Comparison of ENCODE assay signal across 10 cellular contexts in the genomic region with DNA sequence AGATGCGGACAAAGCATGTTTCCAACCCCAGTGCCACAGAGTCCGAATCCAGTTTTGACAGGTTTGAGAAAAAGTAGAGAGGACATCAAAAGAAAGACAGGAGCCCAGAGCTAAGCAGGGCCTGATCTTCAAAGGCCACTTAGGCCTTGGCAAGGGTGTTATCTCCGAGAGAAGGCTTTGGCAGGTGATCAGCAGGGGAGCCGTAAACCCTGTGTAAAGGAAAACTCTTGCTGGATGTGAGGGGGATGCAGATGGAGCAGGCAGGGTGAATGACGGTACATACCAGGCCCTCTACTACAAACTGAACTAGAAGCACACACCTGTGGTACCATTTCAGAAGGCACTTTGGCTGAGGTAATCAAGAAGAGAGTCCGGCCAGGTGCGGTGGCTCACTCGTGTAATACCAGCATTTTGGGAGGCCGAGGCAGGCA. TPM values are rescaled to one million over a fixed set of nuclear protein-coding genes. Genes with fewer than 3 reads are reported as not detected.
DNase-seq lines count a peak whose midpoint lies in the region; ATAC-seq lines count a peak whose summit lies in the region.
"Had no signal": no experiment of that assay in that cellular context is flagged by ENCODE, and none has a peak within 500 bp of the region (broad histone marks: within the 10 kb centered on the region; RNA-seq: fewer than 3 reads in every experiment).

No MANE protein-coding gene starts in this region.

- WGBS in thymus = 93% methylated on average over 9 of the region's 9 CpGs

- H3K36me3 ChIP-seq in thymus (ENCODE audit: control insufficient read depth, insufficient read depth) = peaks cover 11% of the 10 kb centered on the region

- H3K4me3 Mint-ChIP-seq in activated T-cell treated with anti-CD3 and anti-CD28 coated beads, Interleukin-2, amount 50 U/mL, for 72 hours = peak overlapping the region; percentile 97 to 100
- peak overlapping the region; percentile 94 for H3K4me3 Mint-ChIP-seq in activated T-helper 1 cell treated with anti-CD3 and anti-CD28 coated beads, Interleukin-12 subunit alpha, Interleukin-12 subunit beta, Interleukin-2, Interleukin-4 antibody, amounts not matched to agents 30 ng/mL and 10 ng/mL and 1 ng/mL, durations not matched to agents 14 hours and 24 hours and 36 hours

- peak overlapping the region; percentile 99 for H3K27ac Mint-ChIP-seq in activated T-cell treated with anti-CD3 and anti-CD28 coated beads, Interleukin-2, amount 50 U/mL, for 72 hours
- H3K27ac Mint-ChIP-seq in activated T-helper 1 cell treated with anti-CD3 and anti-CD28 coated beads, Interleukin-12 subunit alpha, Interleukin-12 subunit beta, Interleukin-2, Interleukin-4 antibody, amounts not matched to agents 30 ng/mL and 10 ng/mL and 1 ng/mL, durations not matched to agents 14 hours and 24 hours and 36 hours = peak overlapping the region; percentile 98

- H3K27ac ChIP-seq in layer of hippocampus (ENCODE audit: low read depth, low read length) (peak overlapping the region; percentile 99), thymus (ENCODE audit: low read depth) (peak overlapping the region; percentile 40)

- H3K27me3 ChIP-seq in layer of hippocampus (ENCODE audit: control insufficient read depth, insufficient read depth, low read length) (no peaks in the 10 kb centered on the region), thymus (ENCODE audit: control insufficient read depth, insufficient read depth) (no peaks in the 10 kb centered on the region)

- ATAC-seq in activated T-cell treated with anti-CD3 and anti-CD28 coated beads, Interleukin-2, amount 50 U/mL, for 72 hours (replicated peaks in 1 of 2) = no peak

- no peaks in the 10 kb centered on the region for H3K9me3 ChIP-seq in thymus (ENCODE audit: control insufficient read depth)

- H3K4me3 ChIP-seq in thymus (ENCODE audit: low read length) = peak overlapping the region; percentile 95

- H3K27me3 Mint-ChIP-seq in activated T-cell treated with anti-CD3 and anti-CD28 coated beads, Interleukin-2, amount 50 U/mL, for 72 hours (ENCODE audit: low read depth) = no peaks in the 10 kb centered on the region
- peaks cover 2% of the 10 kb centered on the region for H3K27me3 Mint-ChIP-seq in activated T-helper 1 cell treated with anti-CD3 and anti-CD28 coated beads, Interleukin-12 subunit alpha, Interleukin-12 subunit beta, Interleukin-2, Interleukin-4 antibody, amounts not matched to agents 30 ng/mL and 10 ng/mL and 1 ng/mL, durations not matched to agents 14 hours and 24 hours and 36 hours (ENCODE audit: insufficient read depth)

- no peaks in the 10 kb centered on the region for H3K9me3 Mint-ChIP-seq in activated T-cell treated with anti-CD3 and anti-CD28 coated beads, Interleukin-2, amount 50 U/mL, for 72 hours
- no peaks in the 10 kb centered on the region for H3K9me3 Mint-ChIP-seq in activated T-helper 1 cell treated with anti-CD3 and anti-CD28 coated beads, Interleukin-12 subunit alpha, Interleukin-12 subunit beta, Interleukin-2, Interleukin-4 antibody, amounts not matched to agents 30 ng/mL and 10 ng/mL and 1 ng/mL, durations not matched to agents 14 hours and 24 hours and 36 hours

- H3K4me1 Mint-ChIP-seq in activated T-cell treated with anti-CD3 and anti-CD28 coated beads, Interleukin-2, amount 50 U/mL, for 72 hours (ENCODE audit: low read depth) = peaks cover 41% of the 10 kb centered on the region
- H3K4me1 Mint-ChIP-seq in activated T-helper 1 cell treated with anti-CD3 and anti-CD28 coated beads, Interleukin-12 subunit alpha, Interleukin-12 subunit beta, Interleukin-2, Interleukin-4 antibody, amounts not matched to agents 30 ng/mL and 10 ng/mL and 1 ng/mL, durations not matched to agents 14 hours and 24 hours and 36 hours (ENCODE audit: low read depth) = peaks cover 32% of the 10 kb centered on the region

- intact Hi-C loops in activated T-helper 1 cell treated with anti-CD3 and anti-CD28 coated beads, Interleukin-12 subunit alpha, Interleukin-12 subunit beta, Interleukin-2, Interleukin-4 antibody, amounts not matched to agents 30 ng/mL and 10 ng/mL and 1 ng/mL, durations not matched to agents 14 hours and 24 hours and 36 hours (cut with micrococcal nuclease) = loop anchor here (5.0 to 10.0 kb wide), 3 partner anchors 1393 to 1597 kb away; a partner anchor contains a TSS

- peaks cover 27 to 33% of the 10 kb centered on the region in 2 donors for H3K36me3 Mint-ChIP-seq in activated T-cell treated with anti-CD3 and anti-CD28 coated beads, Interleukin-2, amount 50 U/mL, for 72 hours (ENCODE audit: insufficient read depth in 2 of 2)
- H3K36me3 Mint-ChIP-seq in activated T-helper 1 cell treated with anti-CD3 and anti-CD28 coated beads, Interleukin-12 subunit alpha, Interleukin-12 subunit beta, Interleukin-2, Interleukin-4 antibody, amounts not matched to agents 30 ng/mL and 10 ng/mL and 1 ng/mL, durations not matched to agents 14 hours and 24 hours and 36 hours (ENCODE audit: low read depth) = peaks cover 34% of the 10 kb centered on the region

- DNase-seq in activated T-cell treated with anti-CD3 and anti-CD28 coated beads, Interleukin-2, amount 50 U/mL, for 72 hours = no peak
- DNase-seq in activated T-cell treated with anti-CD3 and anti-CD28 coated beads for 4 hours = no peak
- DNase-seq in activated T-helper 1 cell treated with anti-CD3 and anti-CD28 coated beads, Interleukin-12 subunit alpha, Interleukin-12 subunit beta, Interleukin-2, Interleukin-4 antibody, amounts not matched to agents 30 ng/mL and 10 ng/mL and 1 ng/mL, durations not matched to agents 14 hours and 24 hours and 36 hours (ENCODE audit: low spot score) = no peak
- DNase-seq in glomerular visceral epithelial cell (ENCODE audit: extremely low spot score) = no peak
- no peak for DNase-seq in stimulated activated CD4-positive, alpha-beta T cell treated with anti-CD3 and anti-CD28 coated beads, Interleukin-4, amount 100 ng/mL, for 4 hours
- no peak for DNase-seq in kidney glomerular epithelial cell (lab: John Stamatoyannopoulos, UW)
- DNase-seq: GDM1 had no signal

- peaks cover 9% of the 10 kb centered on the region for H3K4me1 ChIP-seq in thymus (ENCODE audit: control insufficient read depth, insufficient read depth, low read length)

RNA-seq across cellular contexts. Expression of a gene that starts 1.4 kb away (rescaled TPM):
- 100 to 1,000 TPM; 805 to 958 TPM for total RNA-seq in activated T-cell treated with anti-CD3 and anti-CD28 coated beads, Interleukin-2, amount 50 U/mL, for 72 hours
- 987 and 1,028 TPM in 2 replicates for total RNA-seq in activated T-helper 1 cell treated with anti-CD3 and anti-CD28 coated beads, Interleukin-12 subunit alpha, Interleukin-12 subunit beta, Interleukin-2, Interleukin-4 antibody, amounts not matched to agents 30 ng/mL and 10 ng/mL and 1 ng/mL, durations not matched to agents 14 hours and 24 hours and 36 hours
- polyA plus RNA-seq in thymus = 582 TPM

RNA-seq across cellular contexts. Expression of a gene that starts 56.0 kb away (rescaled TPM):
- under 1 TPM in 1 of 2 donors, not detected in 1; 0.44 TPM for total RNA-seq in activated T-cell treated with anti-CD3 and anti-CD28 coated beads, Interleukin-2, amount 50 U/mL, for 72 hours
- 0.66 and 1.0 TPM in 2 replicates for total RNA-seq in activated T-helper 1 cell treated with anti-CD3 and anti-CD28 coated beads, Interleukin-12 subunit alpha, Interleukin-12 subunit beta, Interleukin-2, Interleukin-4 antibody, amounts not matched to agents 30 ng/mL and 10 ng/mL and 1 ng/mL, durations not matched to agents 14 hours and 24 hours and 36 hours
- polyA plus RNA-seq in thymus = 0.07 TPM
- total RNA-seq: HT1080 had no signal
